In the genomic region with DNA sequence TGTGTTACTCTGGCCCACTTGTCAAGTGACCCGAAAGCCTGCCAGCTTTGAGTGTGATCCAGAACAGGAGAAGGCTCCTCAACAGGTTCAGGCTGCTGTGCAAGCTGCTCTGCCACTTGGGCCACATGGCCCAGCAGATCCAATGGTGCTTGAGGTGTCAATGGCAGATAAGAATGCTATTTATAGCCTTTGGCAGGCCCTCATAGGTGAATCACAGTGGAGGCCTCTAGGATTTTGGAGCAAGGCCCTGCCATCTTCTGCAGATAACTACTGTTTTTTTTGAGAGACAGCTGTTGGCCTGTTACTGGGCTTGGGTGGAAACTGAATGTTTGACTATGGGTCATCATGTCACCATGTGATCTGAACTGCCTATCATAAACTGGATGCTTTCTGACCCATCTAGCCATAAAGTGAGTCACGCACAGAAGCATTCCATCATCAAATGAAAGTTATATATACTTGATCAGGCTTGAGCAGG, we compare ENCODE assay signal across 15 cellular contexts.
DNase-seq lines count a peak whose midpoint lies in the region; ATAC-seq and TF ChIP-seq lines count a peak whose summit lies in the region.
"Had no signal": no experiment of that assay in that cellular context is flagged by ENCODE, and none has a peak within 500 bp of the region (broad histone marks: within the 10 kb centered on the region; RNA-seq: fewer than 3 reads in every experiment).

No MANE protein-coding gene starts in this region.

- H3K27me3 ChIP-seq in brain microvascular endothelial cell (replicated peaks) (no peaks in the 10 kb centered on the region), right atrium auricular region (no peaks in the 10 kb centered on the region), gastrocnemius medialis (no peaks in the 10 kb centered on the region)

- no peak for ATAC-seq in GM21390 (IDR thresholded peaks at IDR 0.05; ENCODE audit: unreplicated experiment)
- ATAC-seq in gastrocnemius medialis: no peak
- no peak for ATAC-seq in HG02840 (IDR thresholded peaks at IDR 0.05; ENCODE audit: low FRiP score, unreplicated experiment)
- ATAC-seq in HG02852 (IDR thresholded peaks at IDR 0.05; ENCODE audit: unreplicated experiment): no peak
- ATAC-seq: HepG2 had no signal

- H3K4me3 ChIP-seq in brain microvascular endothelial cell (ENCODE audit: low read depth, low read length): no peak overlapping the region
- no peak overlapping the region for H3K4me3 ChIP-seq in right atrium auricular region
- H3K4me3 ChIP-seq in gastrocnemius medialis: no peak overlapping the region
- H3K4me3 ChIP-seq: HAP-1 had no signal

- in situ Hi-C loops in Caki2 (cut with HindIII; ENCODE audit: low pct_unique_long_range_greater_than_20kb, low sequenced_read_pairs) (no loop called here), brain microvascular endothelial cell (cut with HindIII; ENCODE audit: low pct_ligation_motif_present, low sequenced_read_pairs) (no loop called here), gastrocnemius medialis (cut with MboI; ENCODE audit: low sequenced_read_pairs in 4 of 4) (no loop called here)

- no peak overlapping the region for H3K27ac ChIP-seq in brain microvascular endothelial cell
- peak overlapping the region; percentile 16 to 56 for H3K27ac ChIP-seq in right atrium auricular region
- no peak overlapping the region for H3K27ac ChIP-seq in gastrocnemius medialis

- DNase-seq in Caki2 (ENCODE audit: low read depth) (peak; percentile 29), LoVo (ENCODE audit: low spot score) (peak; percentile 58), brain microvascular endothelial cell (peak; percentile 68), right atrium auricular region (ENCODE audit: low spot score) (no peak), gastrocnemius medialis (no peak)
- DNase-seq: activated CD8-positive, alpha-beta memory T cell treated with anti-CD3 and anti-CD28 coated beads for 24 hours; amniotic stem cell; hypothalamus; naive B cell; NCI-H1092 had no signal

- H3K4me1 ChIP-seq in right atrium auricular region (no peaks in the 10 kb centered on the region), gastrocnemius medialis (no peaks in the 10 kb centered on the region)
- H3K4me1 ChIP-seq: HAP-1 had no signal

- intact Hi-C loops in gastrocnemius medialis (cut with DNase I; ENCODE audit: low total_unique reads): no loop called here

- TF ChIP-seq POLR2A in gastrocnemius medialis (IDR thresholded peaks at IDR 0.05): no peak

- H3K36me3 ChIP-seq in brain microvascular endothelial cell (replicated peaks) (no peaks in the 10 kb centered on the region), right atrium auricular region (no peaks in the 10 kb centered on the region), gastrocnemius medialis (no peaks in the 10 kb centered on the region)
- H3K36me3 ChIP-seq: HAP-1 had no signal

- TF ChIP-seq CTCF in brain microvascular endothelial cell (IDR thresholded peaks at IDR 0.05; ENCODE audit: low read depth, low read length, missing control alignments): no peak
- TF ChIP-seq CTCF in right atrium auricular region (IDR thresholded peaks at IDR 0.05): no peak
- TF ChIP-seq CTCF in gastrocnemius medialis (IDR thresholded peaks at IDR 0.05 in 4 of 5, conservative IDR thresholded peaks at IDR 0.05 in 1 of 5): no peak

- H3K9me3 ChIP-seq in right atrium auricular region: no peaks in the 10 kb centered on the region
- H3K9me3 ChIP-seq in gastrocnemius medialis: no peaks in the 10 kb centered on the region
- H3K9me3 ChIP-seq: HAP-1 had no signal

Comparison
In these comparisons a context has a peak if more than half of its experiments do, and no peak if none do; other contexts are left out.
1. DNase-seq: peak in Caki2 (single experiment), LoVo (single experiment) and brain microvascular endothelial cell (single experiment); none in right atrium auricular region (single experiment) and gastrocnemius medialis (0 of 2).
2. H3K27ac ChIP-seq: peak in right atrium auricular region (2 of 2); none in brain microvascular endothelial cell (single experiment) and gastrocnemius medialis (0 of 4).